ENCODE assay signal across 1 cellular context in genomic region chr12:46478123-46478522, GRCh38.
TF ChIP-seq lines count a peak whose summit lies in the region.

No MANE protein-coding gene starts in this region.

TF ChIP-seq in HepG2, 621 proteins besides CTCF, POLR2A, EP300 and RAD21 (continued from another document):
- TF ChIP-seq, protein P1, sequence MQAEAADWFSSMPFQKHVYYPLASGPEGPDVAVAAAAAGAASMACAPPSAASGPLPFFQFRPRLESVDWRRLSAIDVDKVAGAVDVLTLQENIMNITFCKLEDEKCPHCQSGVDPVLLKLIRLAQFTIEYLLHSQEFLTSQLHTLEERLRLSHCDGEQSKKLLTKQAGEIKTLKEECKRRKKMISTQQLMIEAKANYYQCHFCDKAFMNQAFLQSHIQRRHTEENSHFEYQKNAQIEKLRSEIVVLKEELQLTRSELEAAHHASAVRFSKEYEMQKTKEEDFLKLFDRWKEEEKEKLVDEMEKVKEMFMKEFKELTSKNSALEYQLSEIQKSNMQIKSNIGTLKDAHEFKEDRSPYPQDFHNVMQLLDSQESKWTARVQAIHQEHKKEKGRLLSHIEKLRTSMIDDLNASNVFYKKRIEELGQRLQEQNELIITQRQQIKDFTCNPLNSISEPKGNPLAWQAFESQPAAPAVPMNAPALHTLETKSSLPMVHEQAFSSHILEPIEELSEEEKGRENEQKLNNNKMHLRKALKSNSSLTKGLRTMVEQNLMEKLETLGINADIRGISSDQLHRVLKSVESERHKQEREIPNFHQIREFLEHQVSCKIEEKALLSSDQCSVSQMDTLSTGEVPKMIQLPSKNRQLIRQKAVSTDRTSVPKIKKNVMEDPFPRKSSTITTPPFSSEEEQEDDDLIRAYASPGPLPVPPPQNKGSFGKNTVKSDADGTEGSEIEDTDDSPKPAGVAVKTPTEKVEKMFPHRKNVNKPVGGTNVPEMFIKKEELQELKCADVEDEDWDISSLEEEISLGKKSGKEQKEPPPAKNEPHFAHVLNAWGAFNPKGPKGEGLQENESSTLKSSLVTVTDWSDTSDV (CRISPR knock-in tag; IDR thresholded peaks at IDR 0.05) = no peak
- TF ChIP-seq ZNF484 (CRISPR knock-in tag; IDR thresholded peaks at IDR 0.05; ENCODE audit: borderline replicate concordance, low read depth) = no peak
